In the genomic region with DNA sequence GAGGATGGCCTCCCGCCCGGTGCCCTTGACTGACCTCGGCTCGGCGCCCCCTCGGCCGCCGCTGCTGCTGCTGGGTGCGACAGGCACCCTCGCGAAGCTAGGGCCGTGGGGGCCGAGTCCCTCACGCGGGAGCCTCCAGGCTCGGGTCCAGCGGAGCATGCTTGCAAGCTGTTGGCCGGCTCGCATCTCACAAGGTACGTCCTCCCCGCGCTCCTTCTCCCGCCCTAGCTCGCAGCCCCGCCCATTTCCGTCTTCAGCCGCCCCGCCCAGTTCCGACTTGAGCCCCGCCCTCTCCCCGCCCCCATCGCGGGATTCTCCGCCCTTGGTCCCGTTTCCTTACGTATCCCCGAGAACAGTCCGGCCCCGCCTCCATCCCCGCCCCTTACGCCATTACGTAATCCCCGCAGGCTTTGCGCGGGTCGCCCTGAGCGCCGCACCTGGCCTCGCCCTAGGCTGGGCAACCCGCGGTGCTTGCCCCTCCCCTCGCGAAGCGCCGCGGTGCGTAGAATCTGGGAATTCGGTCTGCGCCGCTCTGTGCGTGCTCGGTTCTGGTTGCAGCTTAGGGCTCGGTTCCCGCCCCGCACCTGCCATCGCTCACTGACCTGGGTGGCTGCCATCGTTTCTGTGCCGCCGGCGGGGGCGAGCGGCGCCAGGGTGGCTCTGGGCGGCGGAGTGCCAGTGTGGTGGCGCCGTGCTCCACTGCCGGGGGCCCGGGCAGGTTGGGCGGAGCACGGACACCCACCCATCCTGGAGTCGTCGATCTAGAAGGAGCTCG, we compare ENCODE assay signal across 1 cellular context.
TF ChIP-seq lines count a peak whose summit lies in the region.

A gene with protein sequence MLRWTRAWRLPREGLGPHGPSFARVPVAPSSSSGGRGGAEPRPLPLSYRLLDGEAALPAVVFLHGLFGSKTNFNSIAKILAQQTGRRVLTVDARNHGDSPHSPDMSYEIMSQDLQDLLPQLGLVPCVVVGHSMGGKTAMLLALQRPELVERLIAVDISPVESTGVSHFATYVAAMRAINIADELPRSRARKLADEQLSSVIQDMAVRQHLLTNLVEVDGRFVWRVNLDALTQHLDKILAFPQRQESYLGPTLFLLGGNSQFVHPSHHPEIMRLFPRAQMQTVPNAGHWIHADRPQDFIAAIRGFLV (minus strand): TSS at position 191 of the 775 bp plus-strand sequence. CDS start 32 bp downstream, at position 159.

TF ChIP-seq in GM23338, 12 proteins besides CTCF, POLR2A, EP300 and RAD21:
- TF ChIP-seq ZNF114 (CRISPR knock-in tag; IDR thresholded peaks at IDR 0.05) (no peak), CREB1 (CRISPR knock-in tag; IDR thresholded peaks at IDR 0.05; ENCODE audit: low read depth) (peak; percentile 77), POLR2AphosphoS5 (IDR thresholded peaks at IDR 0.05; ENCODE audit: low read depth) (peak; percentile 76), EZH2 (IDR thresholded peaks at IDR 0.05; ENCODE audit: low read depth, unreplicated experiment) (no peak)
